10 cellular contexts compared by ENCODE assay signal in the genomic region with DNA sequence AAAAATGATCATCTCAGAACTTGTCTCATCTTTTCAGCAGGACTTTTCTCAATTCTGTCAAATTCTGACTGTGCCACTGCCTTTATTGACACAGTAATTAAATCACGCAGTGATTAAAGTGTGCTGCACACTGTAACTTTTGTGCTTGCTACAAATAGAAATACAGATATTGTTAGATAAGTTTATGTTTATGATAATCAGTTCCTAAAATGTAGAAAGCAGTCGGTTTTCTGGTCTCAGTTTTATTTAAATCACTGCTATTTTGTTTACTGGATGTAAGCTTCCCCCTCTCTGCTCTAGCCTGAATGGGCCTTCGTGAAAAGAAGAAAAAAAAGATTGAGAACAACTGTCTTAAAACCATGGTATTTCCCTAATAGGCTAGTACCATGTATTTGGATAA.
A peak's percentile ranks its signal among the peaks of the same experiment; 100 is the strongest.
DNase-seq lines count a peak whose midpoint lies in the region; ATAC-seq and TF ChIP-seq lines count a peak whose summit lies in the region.
"Had no signal": no experiment of that assay in that cellular context is flagged by ENCODE, and none has a peak within 500 bp of the region (broad histone marks: within the 10 kb centered on the region; RNA-seq: fewer than 3 reads in every experiment).

No MANE protein-coding gene starts in this region.

- H3K9me3 Mint-ChIP-seq in CD4-positive, alpha-beta T cell, result no peaks in the 10 kb centered on the region
- H3K9me3 Mint-ChIP-seq in chondrocyte (ENCODE audit: low read depth), result no peaks in the 10 kb centered on the region

- H3K14ac ChIP-seq in neuronal stem cell (ENCODE audit: low read length), result no peak overlapping the region

- WGBS in neuronal stem cell (ENCODE audit: extremely low coverage in 2 of 2, insufficient read length in 2 of 2, insufficient replicate concordance in 1 of 2), 2 donors, result no CpG with 5 or more reads among the region's 3 CpGs

- no peaks in the 10 kb centered on the region for H3K27me3 ChIP-seq in CD4-positive, alpha-beta T cell (ENCODE audit: control insufficient read depth, insufficient read depth, low read length)
- no peaks in the 10 kb centered on the region for H3K27me3 ChIP-seq in neuronal stem cell (ENCODE audit: control insufficient read depth in 3 of 3, insufficient read depth in 3 of 3, low read depth in 1 of 3, low read length in 3 of 3)
- no peaks in the 10 kb centered on the region for H3K27me3 ChIP-seq in HAP-1 (ENCODE audit: low read depth)
- no peaks in the 10 kb centered on the region for H3K27me3 ChIP-seq in MG63

- H4K8ac ChIP-seq in neuronal stem cell (ENCODE audit: low read depth, low read length), result no peak overlapping the region

- no peak overlapping the region for H3K4me2 ChIP-seq in neuronal stem cell (ENCODE audit: insufficient read depth, low read length, poor library complexity, severe bottlenecking)

- H3K36me3 ChIP-seq in neuronal stem cell (replicated peaks in 1 of 2; ENCODE audit: control insufficient read depth in 2 of 2, insufficient read depth in 2 of 2, low read length in 2 of 2), result no peaks in the 10 kb centered on the region
- H3K36me3 ChIP-seq in HAP-1 (replicated peaks), result no peaks in the 10 kb centered on the region
- H3K36me3 ChIP-seq in MG63, result no peaks in the 10 kb centered on the region

- H2AK5ac ChIP-seq in neuronal stem cell (ENCODE audit: low read depth, low read length), result no peak overlapping the region

- H2BK5ac ChIP-seq in neuronal stem cell (ENCODE audit: low read length), result no peak overlapping the region

- DNase-seq in CD4-positive, alpha-beta T cell, result no peak
- DNase-seq in NCI-H146 (lab: John Stamatoyannopoulos, UW) (peak; percentile 22), chondrocyte (ENCODE audit: low spot score) (no peak), neuronal stem cell (ENCODE audit: low spot score) (no peak), HAP-1 (ENCODE audit: low spot score in 2 of 2) (no peak), MG63 (no peak), NCI-H2107 (lab: John Stamatoyannopoulos, UW) (no peak)
- DNase-seq in activated effector memory CD4-positive, alpha-beta T cell treated with Interleukin-2 at 50 U/mL for 16 hours, result no peak
- DNase-seq: activated CD4-positive, alpha-beta T cell treated with anti-CD3 and anti-CD28 coated beads for 1 hour; NCI-H1436 treated with DMSO at 0.1 percent for 48 hours had no signal

- H3K9me3 ChIP-seq in CD4-positive, alpha-beta T cell (ENCODE audit: control insufficient read depth, low read length), result no peaks in the 10 kb centered on the region
- H3K9me3 ChIP-seq in neuronal stem cell (replicated peaks in 1 of 2; ENCODE audit: control insufficient read depth in 2 of 2, insufficient read depth in 1 of 2, low read depth in 1 of 2, low read length in 2 of 2) (peaks cover 0 to 1% of the 10 kb centered on the region in 2 donors), HAP-1 (no peaks in the 10 kb centered on the region), MG63 (no peaks in the 10 kb centered on the region)

- H4K91ac ChIP-seq in neuronal stem cell (ENCODE audit: low read depth, low read length, poor library complexity), result no peak overlapping the region

- no peak for ATAC-seq in CD4-positive, alpha-beta T cell (ENCODE audit: poor library complexity)

- peak overlapping the region; percentile 8 for H3K4me3 Mint-ChIP-seq in CD4-positive, alpha-beta T cell
- no peak overlapping the region for H3K4me3 Mint-ChIP-seq in chondrocyte (ENCODE audit: unreplicated experiment)

- no peak overlapping the region for H2BK12ac ChIP-seq in neuronal stem cell (ENCODE audit: low read length)

- H2BK120ac ChIP-seq in neuronal stem cell (ENCODE audit: low read depth, low read length), result no peak overlapping the region

- no peak for TF ChIP-seq CTCF in CD4-positive, alpha-beta T cell (IDR thresholded peaks at IDR 0.05)
- no peak for TF ChIP-seq CTCF in chondrocyte (IDR thresholded peaks at IDR 0.05)

- in situ Hi-C loops in HAP-1 (cut with MboI; ENCODE audit: low sequenced_read_pairs), result loop anchor here (25.0 kb wide), 1 partner anchor 307 kb away; no protein-coding TSS in a partner anchor

- H3K4me1 Mint-ChIP-seq in CD4-positive, alpha-beta T cell (ENCODE audit: low read depth), result peaks cover 56% of the 10 kb centered on the region
- peaks cover 32% of the 10 kb centered on the region for H3K4me1 Mint-ChIP-seq in chondrocyte (ENCODE audit: low read depth)

- H2BK15ac ChIP-seq in neuronal stem cell (ENCODE audit: low read length), result no peak overlapping the region

- no peak overlapping the region for H3K4me3 ChIP-seq in neuronal stem cell (ENCODE audit: low read length in 2 of 2)
- no peak overlapping the region for H3K4me3 ChIP-seq in HAP-1
- no peak overlapping the region for H3K4me3 ChIP-seq in MG63

- H2AFZ ChIP-seq in neuronal stem cell (ENCODE audit: low read length), result peak overlapping the region; percentile 33

- H3K79me1 ChIP-seq in neuronal stem cell (ENCODE audit: low read depth, low read length), result no peaks in the 10 kb centered on the region

- peaks cover 11% of the 10 kb centered on the region for H3K36me3 Mint-ChIP-seq in CD4-positive, alpha-beta T cell (ENCODE audit: low read depth)
- no peaks in the 10 kb centered on the region for H3K36me3 Mint-ChIP-seq in chondrocyte (ENCODE audit: low read depth)

- intact Hi-C loops in CD4-positive, alpha-beta T cell (cut with DNase I, micrococcal nuclease), result loop anchor here (2.0 to 10.0 kb wide), 5 partner anchors 270 to 1400 kb away; partner anchors contain the start of genes BRCA2 (in 2 of the 2), ZAR1L (in 2 of the 2), N4BP2L2 (in 1 of the 2) and NBEA (in 1 of the 2)

- no peaks in the 10 kb centered on the region for H3K27me3 Mint-ChIP-seq in CD4-positive, alpha-beta T cell
- H3K27me3 Mint-ChIP-seq in chondrocyte (ENCODE audit: low read depth), result no peaks in the 10 kb centered on the region

- peak overlapping the region; percentile 39 for H3K27ac ChIP-seq in CD4-positive, alpha-beta T cell (ENCODE audit: low read depth, low read length)
- peak overlapping the region; percentile 55 for H3K27ac ChIP-seq in neuronal stem cell (replicated peaks; ENCODE audit: low read length)

- H3K4me1 ChIP-seq in neuronal stem cell (ENCODE audit: control insufficient read depth in 2 of 2, insufficient read depth in 1 of 2, low read depth in 1 of 2, low read length in 2 of 2) (peaks cover 0 to 4% of the 10 kb centered on the region in 2 donors), HAP-1 (peaks cover 11% of the 10 kb centered on the region)

- POLR2A ChIA-PET in CD4-positive, alpha-beta T cell (lab: Charles Lee), result interaction anchor here (0.8 kb wide), 1 partner anchor 70 kb away, joined by 3 read pairs; no protein-coding TSS in a partner anchor

- peak overlapping the region; percentile 98 for H3K27ac Mint-ChIP-seq in CD4-positive, alpha-beta T cell
- peak overlapping the region; percentile 41 for H3K27ac Mint-ChIP-seq in chondrocyte (ENCODE audit: unreplicated experiment)

- no peak overlapping the region for H3K23ac ChIP-seq in neuronal stem cell (ENCODE audit: low read depth, low read length, poor library complexity)

- CTCF ChIA-PET in CD4-positive, alpha-beta T cell (lab: Charles Lee), result interaction anchor here (0.7 to 1.9 kb wide), 2 partner anchors 32 to 959 kb away, joined by 3 to 12 read pairs; partner anchors contain the start of gene PDS5B

- H3K4ac ChIP-seq in neuronal stem cell (ENCODE audit: low read length), result no peak overlapping the region

- no peak overlapping the region for H3K9ac ChIP-seq in neuronal stem cell (ENCODE audit: low read depth, low read length, poor library complexity)

- no peak overlapping the region for H3K18ac ChIP-seq in neuronal stem cell (ENCODE audit: low read length)
